In genomic region chr17:68047153-68047846, GRCh38 we compare ENCODE assay signal across 1 cellular context.
TF ChIP-seq lines count a peak whose summit lies in the region.

No MANE protein-coding gene starts in this region.

TF ChIP-seq in SK-N-SH treated with all-trans-retinoic acid at 6 μM for 48 hours, 23 proteins besides CTCF, POLR2A, EP300 and RAD21 (continued from another document):
- TF ChIP-seq PATZ1 (CRISPR knock-in tag; IDR thresholded peaks at IDR 0.05; ENCODE audit: borderline replicate concordance): no peak
